Comparison of ENCODE assay signal across 28 cellular contexts in the genomic region with DNA sequence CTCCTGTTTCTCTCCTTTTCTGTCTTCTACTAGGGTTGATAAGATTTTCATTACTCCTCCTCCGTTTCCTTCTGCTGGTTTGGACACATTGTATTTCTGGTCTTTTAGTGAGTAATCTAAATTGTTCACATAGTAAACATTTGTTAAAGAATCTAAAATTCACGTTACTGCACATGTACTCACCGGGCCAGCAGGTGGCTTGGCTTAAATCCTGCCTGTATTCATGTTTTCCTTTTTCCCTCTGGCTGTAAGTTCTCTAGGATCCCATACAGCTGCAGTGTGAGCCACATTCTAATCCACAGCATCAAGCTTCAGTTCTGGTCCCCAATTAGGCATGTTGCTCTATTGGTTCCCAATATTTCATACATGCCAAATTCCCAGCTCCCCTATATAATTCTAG.
DNase-seq lines count a peak whose midpoint lies in the region; ATAC-seq, FAIRE-seq and TF ChIP-seq lines count a peak whose summit lies in the region.
"Had no signal": no experiment of that assay in that cellular context is flagged by ENCODE, and none has a peak within 500 bp of the region (broad histone marks: within the 10 kb centered on the region; RNA-seq: fewer than 3 reads in every experiment).

No MANE protein-coding gene starts in this region.

- no peak overlapping the region for H3K9ac ChIP-seq in SK-N-SH

- POLR2A ChIA-PET in SK-N-SH (lab: Yijun Ruan, JAX): no interaction called here

- H3K4me1 ChIP-seq in SK-N-SH (ENCODE audit: control insufficient read depth in 1 of 2, insufficient read depth in 2 of 2, low read depth in 1 of 2, low read length in 1 of 2): no peaks in the 10 kb centered on the region; a peak in 1 of 4 replicates
- no peaks in the 10 kb centered on the region for H3K4me1 ChIP-seq in foreskin keratinocyte
- H3K4me1 ChIP-seq: pancreas, right atrium auricular region, suprapubic skin had no signal

- no peak overlapping the region for H2AFZ ChIP-seq in SK-N-SH (ENCODE audit: low read depth)

- DNase-seq in SK-N-SH (no peak), astrocyte of the hippocampus (ENCODE audit: low read depth, low spot score) (peak; percentile 4), foreskin keratinocyte (peak in 1 of 2 donors; percentile 7), RKO (ENCODE audit: low spot score) (no peak), caudate nucleus (lab: John Stamatoyannopoulos, UW) (no peak), GM19239 (ENCODE audit: insufficient read length, low spot score) (no peak)
- DNase-seq in activated naive CD4-positive, alpha-beta T cell treated with anti-CD3 and anti-CD28 coated beads, Interleukin-2, amount 50 U/mL, for 16 hours: no peak
- DNase-seq: activated CD4-positive, alpha-beta T cell treated with anti-CD3 and anti-CD28 coated beads, Interleukin-2, amount 50 U/mL, for 48 hours; activated CD4-positive, CD25-positive, alpha-beta regulatory T cell treated with anti-CD3 and anti-CD28 coated beads, Interleukin-2, amount 50 U/mL, for 72 hours; activated naive CD4-positive, alpha-beta T cell; activated T-cell treated with anti-CD3 and anti-CD28 coated beads, Interleukin-2, amount 50 U/mL, for 72 hours; CD4-positive, CD25-positive, alpha-beta regulatory T cell; effector CD4-positive, alpha-beta T cell; erythroblast; glutamatergic neuron; NCI-H446 treated with DMSO at 0.1 percent for 48 hours; NCI-H774; nephron progenitor cell; pancreas; stimulated activated CD4-positive, alpha-beta T cell treated with anti-CD3 and anti-CD28 coated beads, Interleukin-1b, Interleukin-23, amount 100 ng/mL, for 48 hours; stimulated activated naive CD4-positive, alpha-beta T cell treated with Interleukin-2 at 50 U/mL for 16 hours; T-helper 2 cell had no signal

- H3K9me2 ChIP-seq in SK-N-SH: no peaks in the 10 kb centered on the region

- H3K36me3 ChIP-seq in SK-N-SH (replicated peaks in 1 of 2; ENCODE audit: control insufficient read depth in 1 of 2, insufficient read depth in 2 of 2, low read length in 1 of 2): no peaks in the 10 kb centered on the region
- H3K36me3 ChIP-seq: pancreas, right atrium auricular region, suprapubic skin had no signal

- H3K4me2 ChIP-seq in SK-N-SH: no peak overlapping the region

- H3K4me3 ChIP-seq in SK-N-SH (ENCODE audit: low read depth in 2 of 2, low read length in 1 of 2): no peak overlapping the region
- H3K4me3 ChIP-seq: pancreas, right atrium auricular region, suprapubic skin had no signal

- ATAC-seq in SK-N-SH treated with all-trans-retinoic acid at 6 μM for 48 hours (no peak), foreskin keratinocyte (peak; percentile 28)
- ATAC-seq: activated T-cell treated with anti-CD3 and anti-CD28 coated beads, Interleukin-2, amount 50 U/mL, for 72 hours; left lobe of liver; pancreas had no signal

- H3K27ac ChIP-seq in SK-N-SH (ENCODE audit: low read depth in 2 of 2, low read length in 1 of 2): no peak overlapping the region
- H3K27ac ChIP-seq in foreskin keratinocyte: no peak overlapping the region
- H3K27ac ChIP-seq in caudate nucleus (ENCODE audit: low read depth, low read length): no peak overlapping the region
- H3K27ac ChIP-seq: pancreas, right atrium auricular region, suprapubic skin had no signal

- H3K27me3 ChIP-seq in SK-N-SH (ENCODE audit: insufficient read depth) (no peaks in the 10 kb centered on the region), foreskin keratinocyte (no peaks in the 10 kb centered on the region)
- H3K27me3 ChIP-seq: pancreas, right atrium auricular region, suprapubic skin had no signal

- CTCF ChIA-PET in SK-N-SH (lab: Yijun Ruan, JAX): interaction anchor here (0.8 kb wide), 1 partner anchor 464 kb away, joined by 3 read pairs; no protein-coding TSS in a partner anchor

- TF ChIP-seq CTCF in SK-N-SH (IDR thresholded peaks at IDR 0.05): 0 out of 2 replicates have a peak, but pooled peaks have one; percentile 18
- TF ChIP-seq CTCF in foreskin keratinocyte (conservative IDR thresholded peaks at IDR 0.05): peak; percentile 33

- TF ChIP-seq EP300 in SK-N-SH (IDR thresholded peaks at IDR 0.05; ENCODE audit: borderline replicate concordance in 1 of 2, low read depth in 1 of 2, low read length in 1 of 2): no peak

- FAIRE-seq in GM19239 (lab: Jason Lieb, UNC): no peak
- FAIRE-seq: A204.1, islet of Langerhans, pancreas had no signal

- no peak for TF ChIP-seq RAD21 in SK-N-SH (IDR thresholded peaks at IDR 0.05; ENCODE audit: low read length)

- WGBS in SK-N-SH (ENCODE audit: low lambda C conversion rate): 50% methylated on average over 3 of the region's 3 CpGs

- no peaks in the 10 kb centered on the region for H3F3A ChIP-seq in SK-N-SH (replicated peaks; ENCODE audit: insufficient read depth)

- H3K9me3 ChIP-seq in SK-N-SH: no peaks in the 10 kb centered on the region
- H3K9me3 ChIP-seq: pancreas, right atrium auricular region, suprapubic skin had no signal

- H3K79me2 ChIP-seq in SK-N-SH (ENCODE audit: insufficient read depth): no peaks in the 10 kb centered on the region

- no peaks in the 10 kb centered on the region for H4K20me1 ChIP-seq in SK-N-SH (ENCODE audit: insufficient read depth)

TF ChIP-seq in SK-N-SH, 30 proteins besides CTCF, POLR2A, EP300 and RAD21:
- TF ChIP-seq CHD2 (IDR thresholded peaks at IDR 0.05; ENCODE audit: low read length, partially characterized antibody) (no peak), TCF12 (IDR thresholded peaks at IDR 0.05) (no peak), ELF1 (IDR thresholded peaks at IDR 0.05) (no peak), NRF1 (IDR thresholded peaks at IDR 0.05; ENCODE audit: low read depth, low read length) (no peak), SMC3 (IDR thresholded peaks at IDR 0.05; ENCODE audit: low read depth, low read length) (no peak), SIN3A (IDR thresholded peaks at IDR 0.05; ENCODE audit: borderline replicate concordance, low read depth, low read length) (no peak), MXI1 (IDR thresholded peaks at IDR 0.05; ENCODE audit: low read depth, low read length) (no peak), NFIC (IDR thresholded peaks at IDR 0.05; ENCODE audit: borderline replicate concordance) (no peak), RFX5 (IDR thresholded peaks at IDR 0.05; ENCODE audit: low read length) (no peak)
- TF ChIP-seq, protein P1, sequence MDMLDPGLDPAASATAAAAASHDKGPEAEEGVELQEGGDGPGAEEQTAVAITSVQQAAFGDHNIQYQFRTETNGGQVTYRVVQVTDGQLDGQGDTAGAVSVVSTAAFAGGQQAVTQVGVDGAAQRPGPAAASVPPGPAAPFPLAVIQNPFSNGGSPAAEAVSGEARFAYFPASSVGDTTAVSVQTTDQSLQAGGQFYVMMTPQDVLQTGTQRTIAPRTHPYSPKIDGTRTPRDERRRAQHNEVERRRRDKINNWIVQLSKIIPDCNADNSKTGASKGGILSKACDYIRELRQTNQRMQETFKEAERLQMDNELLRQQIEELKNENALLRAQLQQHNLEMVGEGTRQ (IDR thresholded peaks at IDR 0.05; ENCODE audit: borderline replicate concordance, low read depth, low read length): no peak
- TF ChIP-seq, protein P2, sequence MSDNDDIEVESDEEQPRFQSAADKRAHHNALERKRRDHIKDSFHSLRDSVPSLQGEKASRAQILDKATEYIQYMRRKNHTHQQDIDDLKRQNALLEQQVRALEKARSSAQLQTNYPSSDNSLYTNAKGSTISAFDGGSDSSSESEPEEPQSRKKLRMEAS (IDR thresholded peaks at IDR 0.05; ENCODE audit: low read depth): no peak

TF ChIP-seq in SK-N-SH treated with all-trans-retinoic acid at 6 μM for 48 hours, 23 proteins besides CTCF, POLR2A, EP300 and RAD21:
- TF ChIP-seq ISL1 (CRISPR knock-in tag; IDR thresholded peaks at IDR 0.05) (no peak), PPARA (CRISPR knock-in tag; IDR thresholded peaks at IDR 0.05; ENCODE audit: borderline replicate concordance) (no peak)
TF ChIP-seq in SK-N-SH treated with all-trans-retinoic acid at 6 μM for 48 hours: peak in this region for 0.
